21 cellular contexts compared by ENCODE assay signal in genomic region chr2:24354382-24354781, GRCh38. TPM values are rescaled to one million over a fixed set of nuclear protein-coding genes. Genes with fewer than 3 reads are reported as not detected.
DNase-seq lines count a peak whose midpoint lies in the region; ATAC-seq and TF ChIP-seq lines count a peak whose summit lies in the region.
"Had no signal": no experiment of that assay in that cellular context is flagged by ENCODE, and none has a peak within 500 bp of the region (broad histone marks: within the 10 kb centered on the region; RNA-seq: fewer than 3 reads in every experiment).

No MANE protein-coding gene starts in this region.

- no peaks in the 10 kb centered on the region for H3K4me1 ChIP-seq in breast epithelium
- H3K4me1 ChIP-seq in OCI-LY3 (ENCODE audit: low read length): peaks cover 61% of the 10 kb centered on the region
- peaks cover 51% of the 10 kb centered on the region for H3K4me1 ChIP-seq in upper lobe of right lung
- H3K4me1 ChIP-seq in suprapubic skin: peaks cover 46% of the 10 kb centered on the region
- H3K4me1 ChIP-seq: BE2C had no signal

- H3K36me3 Mint-ChIP-seq in MCF 10A (ENCODE audit: insufficient read depth, unreplicated experiment): peaks cover 7% of the 10 kb centered on the region
- no peaks in the 10 kb centered on the region for H3K36me3 Mint-ChIP-seq in immature natural killer cell

- ATAC-seq in upper lobe of right lung (peak; percentile 50), sciatic nerve (no peak)
- ATAC-seq: activated naive CD4-positive, alpha-beta T cell treated with anti-CD3 and anti-CD28 coated beads, Interleukin-2, amount 50 U/mL, for 72 hours; HCT116; mucosa of descending colon; PC-3; psoas muscle had no signal

- H3K27me3 Mint-ChIP-seq in MCF 10A (ENCODE audit: insufficient read depth, unreplicated experiment) (no peaks in the 10 kb centered on the region), immature natural killer cell (ENCODE audit: low read depth in 3 of 3) (peaks cover 3 to 5% (median 5%) of the 10 kb centered on the region in 3 donors)
- H3K27me3 Mint-ChIP-seq: activated CD4-positive, alpha-beta T cell treated with anti-CD3 and anti-CD28 coated beads, Interleukin-2, amount 10 ng/mL, durations not matched to agents 24 days and 14 days; central memory CD8-positive, alpha-beta T cell had no signal

- POLR2A ChIA-PET in MCF 10A (lab: Yijun Ruan, JAX): interaction anchor here (1.0 kb wide), 1 partner anchor 50 kb away, joined by 3 read pairs; no protein-coding TSS in a partner anchor

- peaks cover 13% of the 10 kb centered on the region for H3K4me1 Mint-ChIP-seq in MCF 10A (ENCODE audit: insufficient read depth, unreplicated experiment)
- H3K4me1 Mint-ChIP-seq in immature natural killer cell: peaks cover 78 to 89% of the 10 kb centered on the region in 2 donors

- H3K79me2 ChIP-seq in OCI-LY3 (ENCODE audit: low read length): peaks cover 98% of the 10 kb centered on the region

- H3K27ac ChIP-seq in breast epithelium (no peak overlapping the region), OCI-LY3 (ENCODE audit: low read length) (peak overlapping the region; percentile 48), upper lobe of right lung (no peak overlapping the region), suprapubic skin (no peak overlapping the region)
- H3K27ac ChIP-seq: psoas muscle had no signal

- intact Hi-C loops in MCF 10A (cut with micrococcal nuclease) (no loop called here), breast epithelium (cut with DNase I; ENCODE audit: low total_unique reads) (no loop called here), upper lobe of right lung (cut with DNase I) (no loop called here), sciatic nerve (cut with DNase I) (no loop called here)

- peaks cover 73% of the 10 kb centered on the region for H4K20me1 ChIP-seq in OCI-LY3 (ENCODE audit: insufficient read depth, low read length)

- DNase-seq in MCF 10A (ENCODE audit: unreplicated experiment) (no peak), breast epithelium (ENCODE audit: low spot score in 2 of 2) (no peak), immature natural killer cell (no peak), upper lobe of right lung (no peak), suprapubic skin (ENCODE audit: low spot score in 2 of 2) (no peak), sciatic nerve (ENCODE audit: low spot score) (no peak), NCI-H524 (lab: John Stamatoyannopoulos, UW) (no peak)
- DNase-seq: activated CD4-positive, alpha-beta T cell treated with anti-CD3 and anti-CD28 coated beads, Interleukin-2, amount 10 ng/mL, durations not matched to agents 24 days and 14 days; foreskin fibroblast; KG1; mucosa of descending colon; NCI-H1694; PC-3; psoas muscle; SHP77 treated with DMSO at 0.1 percent for 48 hours; stimulated activated CD4-positive, alpha-beta T cell treated with anti-CD3 and anti-CD28 coated beads, Interleukin-1b, Interleukin-23, amount 100 ng/mL, for 48 hours had no signal

- H3K4me3 Mint-ChIP-seq in MCF 10A (ENCODE audit: unreplicated experiment): no peak overlapping the region
- peak overlapping the region in 3 of 5 donors; percentile 0 to 18 (median 3) for H3K4me3 Mint-ChIP-seq in immature natural killer cell
- H3K4me3 Mint-ChIP-seq: activated CD4-positive, alpha-beta T cell treated with anti-CD3 and anti-CD28 coated beads, Interleukin-2, amount 10 ng/mL, durations not matched to agents 24 days and 14 days had no signal

- H3K9me3 Mint-ChIP-seq in MCF 10A (ENCODE audit: unreplicated experiment) (no peaks in the 10 kb centered on the region), immature natural killer cell (no peaks in the 10 kb centered on the region)
- H3K9me3 Mint-ChIP-seq: activated CD4-positive, alpha-beta T cell treated with anti-CD3 and anti-CD28 coated beads, Interleukin-2, amount 10 ng/mL, durations not matched to agents 24 days and 14 days; central memory CD8-positive, alpha-beta T cell had no signal

- H3K4me3 ChIP-seq in breast epithelium (no peak overlapping the region), OCI-LY3 (ENCODE audit: low read length) (peak overlapping the region; percentile 27; the same call in 1 of the 2 replicates), upper lobe of right lung (no peak overlapping the region), suprapubic skin (no peak overlapping the region)
- H3K4me3 ChIP-seq: mucosa of descending colon, psoas muscle had no signal

- H2AFZ ChIP-seq in OCI-LY3 (ENCODE audit: low read depth, low read length): no peak overlapping the region

- no peak for TF ChIP-seq CTCF in MCF 10A (IDR thresholded peaks at IDR 0.05; ENCODE audit: unreplicated experiment)
- no peak for TF ChIP-seq CTCF in breast epithelium (IDR thresholded peaks at IDR 0.05)
- no peak for TF ChIP-seq CTCF in OCI-LY3 (IDR thresholded peaks at IDR 0.05; ENCODE audit: low read depth, low read length)
- TF ChIP-seq CTCF in upper lobe of right lung (IDR thresholded peaks at IDR 0.05): no peak
- TF ChIP-seq CTCF in suprapubic skin (IDR thresholded peaks at IDR 0.05): no peak

- no TSS peak for BruUV-seq in MCF 10A (replicated peaks; lab: Mats Ljungman, UMichigan)

- H3K27ac Mint-ChIP-seq in MCF 10A (ENCODE audit: low read depth, unreplicated experiment) (peak overlapping the region; percentile 14), immature natural killer cell (peak overlapping the region in 5 of 6 donors; percentile 32 to 70 (median 52))
- H3K27ac Mint-ChIP-seq: activated CD4-positive, alpha-beta T cell treated with anti-CD3 and anti-CD28 coated beads, Interleukin-2, amount 10 ng/mL, durations not matched to agents 24 days and 14 days had no signal

- H3K9me3 ChIP-seq in breast epithelium (no peaks in the 10 kb centered on the region), OCI-LY3 (ENCODE audit: insufficient read depth, low read length) (no peaks in the 10 kb centered on the region), upper lobe of right lung (no peaks in the 10 kb centered on the region), suprapubic skin (no peaks in the 10 kb centered on the region)
- H3K9me3 ChIP-seq: BE2C, mucosa of descending colon, psoas muscle had no signal

- 87% methylated on average over 2 of the region's 2 CpGs for WGBS in suprapubic skin

- H3K36me3 ChIP-seq in breast epithelium (no peaks in the 10 kb centered on the region), OCI-LY3 (replicated peaks; ENCODE audit: low read depth, low read length) (no peaks in the 10 kb centered on the region), upper lobe of right lung (no peaks in the 10 kb centered on the region), suprapubic skin (no peaks in the 10 kb centered on the region)
- H3K36me3 ChIP-seq: BE2C had no signal

- no peak for TF ChIP-seq POLR2A in breast epithelium (IDR thresholded peaks at IDR 0.05)
- no peak for TF ChIP-seq POLR2A in suprapubic skin (IDR thresholded peaks at IDR 0.05)

- H3K9ac ChIP-seq in OCI-LY3 (ENCODE audit: low read length): no peak overlapping the region

- TF ChIP-seq EP300 in suprapubic skin (IDR thresholded peaks at IDR 0.05): no peak

- H3K4me2 ChIP-seq in OCI-LY3 (ENCODE audit: low read length): peak overlapping the region; percentile 48

- CTCF ChIA-PET in MCF 10A (lab: Yijun Ruan, JAX): no interaction called here

- H3K27me3 ChIP-seq in breast epithelium (no peaks in the 10 kb centered on the region), OCI-LY3 (ENCODE audit: low read depth, low read length) (no peaks in the 10 kb centered on the region), upper lobe of right lung (no peaks in the 10 kb centered on the region), suprapubic skin (no peaks in the 10 kb centered on the region)
- H3K27me3 ChIP-seq: BE2C had no signal

RNA-seq across cellular contexts. Expression of gene ITSN2, which starts 6.0 kb away (rescaled TPM):
- 36.5 and 40.8 TPM in 2 replicates for total RNA-seq in MCF 10A (2022)
- total RNA-seq in breast epithelium: 10 to 100 TPM; 43.4 to 69.8 (median 46.5) TPM
- polyA plus RNA-seq in immature natural killer cell: 10 to 100 TPM; 33.7 to 83.8 (median 35.6) TPM
- total RNA-seq in upper lobe of right lung: 104 TPM
- 10 to 100 TPM; 65.8 to 92.6 (median 69.7) TPM for total RNA-seq in suprapubic skin
- total RNA-seq in sciatic nerve: 75.3 TPM
